8 cellular contexts compared by ENCODE assay signal in genomic region chr6:154928325-154928922, GRCh38.
DNase-seq lines count a peak whose midpoint lies in the region; ATAC-seq and TF ChIP-seq lines count a peak whose summit lies in the region.

No MANE protein-coding gene starts in this region.

- H3K36me3 ChIP-seq in colonic mucosa = no peaks in the 10 kb centered on the region
- H3K36me3 ChIP-seq in lung (ENCODE audit: control insufficient read depth in 2 of 2, insufficient read depth in 2 of 2, low read length in 2 of 2) = no peaks in the 10 kb centered on the region

- 17 to 20% methylated on average over 5 of the region's 5 CpGs for WGBS in lung, 2 donors

- H3K4me3 ChIP-seq in GM12864 (ENCODE audit: low read depth, low read length) (no peak overlapping the region), colonic mucosa (no peak overlapping the region), lung (no peak overlapping the region)

- TF ChIP-seq CTCF in GM12864 (IDR thresholded peaks at IDR 0.05; ENCODE audit: low read depth, low read length, missing control alignments) (peak; percentile 71), colonic mucosa (IDR thresholded peaks at IDR 0.05) (peak; percentile 54), lung (IDR thresholded peaks at IDR 0.05; ENCODE audit: control extremely low read depth, extremely low read depth) (peak; percentile 48)

- H3K9me3 ChIP-seq in colonic mucosa = no peaks in the 10 kb centered on the region
- H3K9me3 ChIP-seq in lung (ENCODE audit: control insufficient read depth in 2 of 2, insufficient read depth in 1 of 2, low read length in 1 of 2) = no peaks in the 10 kb centered on the region

- DNase-seq in GM12864 (ENCODE audit: low read depth) (peak; percentile 33), NCI-H345 (lab: John Stamatoyannopoulos, UW) (peak; percentile 70), colonic mucosa (peak; percentile 70), lung (ENCODE audit: low spot score) (peak; percentile 53), occipital lobe (lab: John Stamatoyannopoulos, UW) (no peak)
- DNase-seq in activated CD4-positive, alpha-beta T cell treated with anti-CD3 and anti-CD28 coated beads for 24 hours (ENCODE audit: low read depth in 2 of 2) = peak; percentile 58 to 71
- DNase-seq in stimulated activated CD8-positive, alpha-beta memory T cell treated with anti-CD3 and anti-CD28 coated beads, Interleukin-2, amount 100 ng/mL, for 48 hours (ENCODE audit: low read depth in 2 of 2) = peak; percentile 49 to 51

- H3K4me1 ChIP-seq in colonic mucosa = no peaks in the 10 kb centered on the region
- H3K4me1 ChIP-seq in lung (ENCODE audit: control insufficient read depth in 2 of 2, insufficient read depth in 2 of 2, low read length in 2 of 2) = peaks cover 2 to 4% of the 10 kb centered on the region in 2 donors

- H3K27me3 ChIP-seq in colonic mucosa (no peaks in the 10 kb centered on the region), lung (ENCODE audit: control insufficient read depth, insufficient read depth) (no peaks in the 10 kb centered on the region)

- peak; percentile 57 for ATAC-seq in HG02943 (IDR thresholded peaks at IDR 0.05; ENCODE audit: low read depth, unreplicated experiment)
- ATAC-seq in lung (ENCODE audit: insufficient read depth, low FRiP score) = no peak

- intact Hi-C loops in colonic mucosa (cut with DNase I) = loop anchor here (2.0 to 5.0 kb wide), 3 partner anchors 248 to 319 kb away; no protein-coding TSS in a partner anchor

- H3K27ac ChIP-seq in colonic mucosa (no peak overlapping the region), lung (ENCODE audit: low read depth in 1 of 2, low read length in 1 of 2) (no peak overlapping the region)

- no peak overlapping the region for H3K9ac ChIP-seq in colonic mucosa (ENCODE audit: low read depth in 2 of 2, low read length in 2 of 2)
